ENCODE assay signal across 8 cellular contexts in genomic region chr17:7352910-7353635, GRCh38. TPM values are rescaled to one million over a fixed set of nuclear protein-coding genes. Genes with fewer than 3 reads are reported as not detected.
A peak's percentile ranks its signal among the peaks of the same experiment; 100 is the strongest.
DNase-seq lines count a peak whose midpoint lies in the region; ATAC-seq and TF ChIP-seq lines count a peak whose summit lies in the region.

No MANE protein-coding gene starts in this region.

- H3K4me1 Mint-ChIP-seq in stimulated activated naive CD8-positive, alpha-beta T cell treated with anti-CD3 and anti-CD28 coated beads, Interleukin-15, Interleukin-2, amounts not matched to agents 100 ng/mL and 50 ng/mL, for 24 hours (ENCODE audit: low read depth), result peaks cover 38% of the 10 kb centered on the region
- peaks cover 20 to 70% (median 51%) of the 10 kb centered on the region in 4 donors for H3K4me1 Mint-ChIP-seq in naive thymus-derived CD8-positive, alpha-beta T cell

- H3K27me3 ChIP-seq in colonic mucosa, result no peaks in the 10 kb centered on the region

- peaks cover 14% of the 10 kb centered on the region for H3K4me1 ChIP-seq in colonic mucosa

- POLR2A ChIA-PET in naive thymus-derived CD8-positive, alpha-beta T cell (lab: Charles Lee), result interaction anchor here (0.6 to 5.1 kb wide), 9 partner anchors 16 to 131 kb away, joined by 3 to 65 read pairs (median 5); partner anchors contain the start of genes ACAP1, FGF11, GPS2 and POLR2A

- no peak overlapping the region for H3K27ac Mint-ChIP-seq in stimulated activated naive CD8-positive, alpha-beta T cell treated with anti-CD3 and anti-CD28 coated beads, Interleukin-15, Interleukin-2, amounts not matched to agents 100 ng/mL and 50 ng/mL, for 24 hours
- H3K27ac Mint-ChIP-seq in naive thymus-derived CD8-positive, alpha-beta T cell, result peak overlapping the region; percentile 27 to 91 (median 86)

- H3K4me3 ChIP-seq in colonic mucosa, result peak overlapping the region; percentile 79

- H3K27me3 Mint-ChIP-seq in stimulated activated naive CD8-positive, alpha-beta T cell treated with anti-CD3 and anti-CD28 coated beads, Interleukin-15, Interleukin-2, amounts not matched to agents 100 ng/mL and 50 ng/mL, for 24 hours, result no peaks in the 10 kb centered on the region
- H3K27me3 Mint-ChIP-seq in naive thymus-derived CD8-positive, alpha-beta T cell, result no peaks in the 10 kb centered on the region

- no peak for DNase-seq in stimulated activated naive CD8-positive, alpha-beta T cell treated with anti-CD3 and anti-CD28 coated beads, Interleukin-15, Interleukin-2, amounts not matched to agents 100 U/mL and 50 U/mL, for 24 hours
- no peak for DNase-seq in colonic mucosa
- peak in 1 of 10 donors; percentile 63 for DNase-seq in naive thymus-derived CD8-positive, alpha-beta T cell
- no peak for DNase-seq in KG1 (lab: John Stamatoyannopoulos, UW)
- no peak for DNase-seq in DMS 273 (lab: John Stamatoyannopoulos, UW; ENCODE audit: unreplicated experiment)
- no peak for DNase-seq in C1 segment of cervical spinal cord (lab: John Stamatoyannopoulos, UW)
- no peak for DNase-seq in cerebellum (ENCODE audit: low spot score)

- intact Hi-C loops in colonic mucosa (cut with DNase I), result loop anchor here (10.0 kb wide), 2 partner anchors 162 to 212 kb away; partner anchors contain the start of gene SENP3

- peaks cover 16% of the 10 kb centered on the region for H3K36me3 Mint-ChIP-seq in stimulated activated naive CD8-positive, alpha-beta T cell treated with anti-CD3 and anti-CD28 coated beads, Interleukin-15, Interleukin-2, amounts not matched to agents 100 ng/mL and 50 ng/mL, for 24 hours (ENCODE audit: low read depth)
- H3K36me3 Mint-ChIP-seq in naive thymus-derived CD8-positive, alpha-beta T cell, result peaks cover 0 to 29% (median 5%) of the 10 kb centered on the region in 3 donors

- no peaks in the 10 kb centered on the region for H3K9me3 Mint-ChIP-seq in stimulated activated naive CD8-positive, alpha-beta T cell treated with anti-CD3 and anti-CD28 coated beads, Interleukin-15, Interleukin-2, amounts not matched to agents 100 ng/mL and 50 ng/mL, for 24 hours
- H3K9me3 Mint-ChIP-seq in naive thymus-derived CD8-positive, alpha-beta T cell, result no peaks in the 10 kb centered on the region

- no peak for ATAC-seq in stimulated activated naive CD8-positive, alpha-beta T cell treated with anti-CD3 and anti-CD28 coated beads, Interleukin-15, Interleukin-2, amounts not matched to agents 100 U/mL and 50 U/mL, for 24 hours
- ATAC-seq in naive thymus-derived CD8-positive, alpha-beta T cell, result no peak

- no peaks in the 10 kb centered on the region for H3K9me3 ChIP-seq in colonic mucosa

- peak overlapping the region; percentile 84 to 98 for H3K9ac ChIP-seq in colonic mucosa (ENCODE audit: low read depth in 2 of 2, low read length in 2 of 2)

- TF ChIP-seq CTCF in colonic mucosa (IDR thresholded peaks at IDR 0.05), result no peak

- H3K27ac ChIP-seq in colonic mucosa, result peak overlapping the region; percentile 99

- H3K36me3 ChIP-seq in colonic mucosa, result no peaks in the 10 kb centered on the region

- peak overlapping the region; percentile 84 for H3K4me3 Mint-ChIP-seq in stimulated activated naive CD8-positive, alpha-beta T cell treated with anti-CD3 and anti-CD28 coated beads, Interleukin-15, Interleukin-2, amounts not matched to agents 100 ng/mL and 50 ng/mL, for 24 hours
- H3K4me3 Mint-ChIP-seq in naive thymus-derived CD8-positive, alpha-beta T cell, result peak overlapping the region; percentile 74 to 92 (median 86)

RNA-seq across cellular contexts. Expression of gene KCTD11, which starts 1.1 kb away (rescaled TPM):
- total RNA-seq in colonic mucosa (10 to 100 TPM in 1 of 2 donors, 1 to 10 TPM in 1; 5.6 to 12.6 TPM), cerebellum (2.3 TPM)
- 1 to 10 TPM; 4.6 to 5.0 TPM for total RNA-seq in naive thymus-derived CD8-positive, alpha-beta T cell
- polyA plus RNA-seq in naive thymus-derived CD8-positive, alpha-beta T cell, result 1 to 10 TPM; 1.2 to 1.6 (median 1.3) TPM

RNA-seq across cellular contexts. Expression of gene TMEM95, which starts 1.9 kb away (rescaled TPM):
- total RNA-seq in colonic mucosa, result not detected
- total RNA-seq in naive thymus-derived CD8-positive, alpha-beta T cell, result not detected
- not detected for polyA plus RNA-seq in naive thymus-derived CD8-positive, alpha-beta T cell
- not detected for total RNA-seq in cerebellum

RNA-seq across cellular contexts. Expression of gene ACAP1, which starts 16.7 kb away (rescaled TPM):
- total RNA-seq in colonic mucosa (10 to 100 TPM in 1 of 2 donors, 1 to 10 TPM in 1; 7.4 to 12.1 TPM), cerebellum (0.45 TPM)
- total RNA-seq in naive thymus-derived CD8-positive, alpha-beta T cell, result 100 to 1,000 TPM; 450 to 466 TPM
- 100 to 1,000 TPM; 246 to 295 (median 283) TPM for polyA plus RNA-seq in naive thymus-derived CD8-positive, alpha-beta T cell

RNA-seq across cellular contexts. Expression of gene NEURL4, which starts 23.9 kb away (rescaled TPM):
- total RNA-seq in colonic mucosa (10 to 100 TPM; 30.2 to 55.8 TPM), cerebellum (35.4 TPM)
- 10 to 100 TPM; 74.7 to 82.7 TPM for total RNA-seq in naive thymus-derived CD8-positive, alpha-beta T cell
- polyA plus RNA-seq in naive thymus-derived CD8-positive, alpha-beta T cell, result 1 to 10 TPM in 2 of 3 donors, under 1 TPM in 1; 0.90 to 2.7 (median 1.1) TPM

RNA-seq across cellular contexts. Expression of gene TNK1, which starts 27.8 kb away (rescaled TPM):
- total RNA-seq in colonic mucosa (10 to 100 TPM; 18.0 to 22.6 TPM), cerebellum (0.36 TPM)
- total RNA-seq in naive thymus-derived CD8-positive, alpha-beta T cell, result 10 to 100 TPM; 20.8 to 23.1 TPM
- 1 to 10 TPM; 5.8 to 8.5 (median 7.6) TPM for polyA plus RNA-seq in naive thymus-derived CD8-positive, alpha-beta T cell

Comparison
In these comparisons a context has a peak if more than half of its experiments do, and no peak if none do; other contexts are left out.
1. RNA of gene ACAP1, which starts 16.7 kb away (total RNA-seq): 450 to 466 TPM in naive thymus-derived CD8-positive, alpha-beta T cell; 7.4 to 12.1 TPM in colonic mucosa and 0.45 TPM in cerebellum (single experiment); every median in the first group is over 10 times any median in the second.